Comparison of ENCODE assay signal across 33 cellular contexts in the genomic region with DNA sequence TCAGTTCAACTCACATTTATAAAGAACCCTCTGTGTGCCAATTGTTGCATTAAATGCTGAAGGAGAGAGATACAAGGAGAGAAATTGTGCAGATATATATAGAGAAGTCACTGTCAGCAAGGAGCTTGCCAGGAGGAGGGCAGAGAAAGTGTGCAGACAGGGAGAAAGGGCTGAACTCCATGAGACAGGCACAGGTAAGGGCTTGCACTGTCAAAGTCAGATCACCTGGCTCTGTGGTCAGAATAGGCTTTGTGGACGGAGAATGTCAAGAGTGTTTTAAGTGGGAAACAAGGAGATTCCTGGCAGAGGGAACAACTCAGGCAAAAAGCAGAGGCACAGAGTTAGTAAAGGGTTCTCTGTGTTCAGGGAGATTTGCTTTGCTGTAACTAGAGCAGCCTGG.
DNase-seq lines count a peak whose midpoint lies in the region; ATAC-seq, FAIRE-seq and TF ChIP-seq lines count a peak whose summit lies in the region.
"Had no signal": no experiment of that assay in that cellular context is flagged by ENCODE, and none has a peak within 500 bp of the region (broad histone marks: within the 10 kb centered on the region; RNA-seq: fewer than 3 reads in every experiment).

No MANE protein-coding gene starts in this region.

- no peak overlapping the region for H3K14ac ChIP-seq in H9 (ENCODE audit: insufficient read depth, low read length)

- H3K79me2 ChIP-seq in H9 (ENCODE audit: insufficient read depth, low read length): no peaks in the 10 kb centered on the region

- no peak for FAIRE-seq in bronchial epithelial cell (lab: Jason Lieb, UNC)

- no CpG with 5 or more reads among the region's 1 CpG for WGBS in H9 (ENCODE audit: extremely low coverage, insufficient read length, low lambda C conversion rate)

- DNase-seq in H9 (no peak), NCI-H2029 (lab: John Stamatoyannopoulos, UW) (peak; percentile 60), bronchial epithelial cell (ENCODE audit: low read depth) (peak; percentile 6), EL (no peak)
- DNase-seq in stimulated activated effector memory CD8-positive, alpha-beta T cell treated with anti-CD3 and anti-CD28 coated beads, Interleukin-12 subunit alpha, Interleukin-12 subunit beta, amount 100 ng/mL, for 72 hours (ENCODE audit: low spot score in 2 of 2): no peak
- no peak for DNase-seq in stimulated activated CD4-positive, alpha-beta T cell treated with anti-CD3 and anti-CD28 coated beads, Interleukin-4, amount 100 ng/mL, for 4 hours
- DNase-seq: activated CD4-positive, alpha-beta T cell treated with anti-CD3 and anti-CD28 coated beads, Interleukin-2, amount 10 ng/mL, durations not matched to agents 24 days and 14 days; activated CD8-positive, alpha-beta memory T cell treated with anti-CD3 and anti-CD28 coated beads for 24 hours; activated T-cell treated with anti-CD3 and anti-CD28 coated beads for 4 hours; amniotic stem cell; CD8-positive, alpha-beta memory T cell; DMS 273 treated with DMSO at 0.1 percent for 48 hours; effector CD8-positive, alpha-beta T cell; GOT3; HFFc6; left colon; mesendoderm; NCI-H1048; NCI-H1694 treated with DMSO at 0.1 percent for 48 hours; NCI-H82; posterior cingulate gyrus; RPMI8226; T-cell had no signal

- H3K36me3 Mint-ChIP-seq in H9 (ENCODE audit: insufficient read depth in 1 of 3, low read depth in 3 of 3): no peaks in the 10 kb centered on the region
- H3K36me3 Mint-ChIP-seq in stimulated activated effector memory CD8-positive, alpha-beta T cell treated with anti-CD3 and anti-CD28 coated beads, Interleukin-12 subunit alpha, Interleukin-12 subunit beta, amount 100 ng/mL, for 72 hours: no peaks in the 10 kb centered on the region
- H3K36me3 Mint-ChIP-seq: WTC11 had no signal

- H3K36me3 ChIP-seq in bronchial epithelial cell (ENCODE audit: control insufficient read depth, insufficient read depth, low read length): peaks cover 2% of the 10 kb centered on the region

- no peaks in the 10 kb centered on the region; a peak in 1 of 5 replicates for H3K9me3 Mint-ChIP-seq in H9
- H3K9me3 Mint-ChIP-seq in stimulated activated effector memory CD8-positive, alpha-beta T cell treated with anti-CD3 and anti-CD28 coated beads, Interleukin-12 subunit alpha, Interleukin-12 subunit beta, amount 100 ng/mL, for 72 hours: no peaks in the 10 kb centered on the region
- H3K9me3 Mint-ChIP-seq: activated CD4-positive, alpha-beta T cell treated with anti-CD3 and anti-CD28 coated beads, Interleukin-2, amount 10 ng/mL, durations not matched to agents 24 days and 14 days; activated naive CD4-positive, alpha-beta T cell treated with anti-CD3 and anti-CD28 coated beads, Interleukin-2, amount 50 U/mL, for 24 hours; activated T-helper 2 cell treated with anti-CD3 and anti-CD28 coated beads, Interferon-gamma antibody, Interleukin-2, Interleukin-4, amounts not matched to agents 10 μg/mL and 5 μg/mL and 100 μg/mL, durations not matched to agents 14 hours and 24 hours and 36 hours; brain; CD8-positive, alpha-beta memory T cell; HFFc6; neural crest cell; stimulated activated naive CD8-positive, alpha-beta T cell treated with anti-CD3 and anti-CD28 coated beads, Interleukin-15, Interleukin-2, amounts not matched to agents 100 ng/mL and 50 ng/mL, for 24 hours; T-cell; WTC11 had no signal

- H3K27ac Mint-ChIP-seq in H9: peak overlapping the region in 2 of 3 experiments; percentile 32 to 46; a peak in 1 of 7 replicates
- peak overlapping the region; percentile 3 for H3K27ac Mint-ChIP-seq in stimulated activated effector memory CD8-positive, alpha-beta T cell treated with anti-CD3 and anti-CD28 coated beads, Interleukin-12 subunit alpha, Interleukin-12 subunit beta, amount 100 ng/mL, for 72 hours
- H3K27ac Mint-ChIP-seq: activated CD4-positive, alpha-beta T cell treated with anti-CD3 and anti-CD28 coated beads, Interleukin-2, amount 10 ng/mL, durations not matched to agents 24 days and 14 days; activated naive CD4-positive, alpha-beta T cell treated with anti-CD3 and anti-CD28 coated beads, Interleukin-2, amount 50 U/mL, for 24 hours; activated T-helper 2 cell treated with anti-CD3 and anti-CD28 coated beads, Interferon-gamma antibody, Interleukin-2, Interleukin-4, amounts not matched to agents 10 μg/mL and 5 μg/mL and 100 μg/mL, durations not matched to agents 14 hours and 24 hours and 36 hours; HFFc6; stimulated activated naive CD8-positive, alpha-beta T cell treated with anti-CD3 and anti-CD28 coated beads, Interleukin-15, Interleukin-2, amounts not matched to agents 100 ng/mL and 50 ng/mL, for 24 hours; T-cell; WTC11 had no signal

- no peak overlapping the region for H2BK5ac ChIP-seq in H9 (ENCODE audit: insufficient read length, low read length)

- H4K8ac ChIP-seq in H9 (replicated peaks; ENCODE audit: insufficient read length, low read depth, low read length): no peak overlapping the region

- no peak overlapping the region for H2AFZ ChIP-seq in H9 (ENCODE audit: low read length)

- no peaks in the 10 kb centered on the region for H3K27me3 Mint-ChIP-seq in H9 (ENCODE audit: low read depth)
- H3K27me3 Mint-ChIP-seq: activated CD4-positive, alpha-beta T cell treated with anti-CD3 and anti-CD28 coated beads, Interleukin-2, amount 10 ng/mL, durations not matched to agents 24 days and 14 days; activated naive CD4-positive, alpha-beta T cell treated with anti-CD3 and anti-CD28 coated beads, Interleukin-2, amount 50 U/mL, for 24 hours; CD8-positive, alpha-beta memory T cell; stimulated activated naive CD8-positive, alpha-beta T cell treated with anti-CD3 and anti-CD28 coated beads, Interleukin-15, Interleukin-2, amounts not matched to agents 100 ng/mL and 50 ng/mL, for 24 hours; T-cell had no signal

- H3T11ph ChIP-seq in H9 (ENCODE audit: low read length): no peak overlapping the region

- no peak overlapping the region for H3K9ac ChIP-seq in H9 (ENCODE audit: extremely low read depth, insufficient read length, low read length)

- no peak overlapping the region for H2BK12ac ChIP-seq in H9 (ENCODE audit: insufficient read length, low read depth, low read length)

- no peaks in the 10 kb centered on the region for H3K4me1 Mint-ChIP-seq in H9
- no peaks in the 10 kb centered on the region for H3K4me1 Mint-ChIP-seq in stimulated activated effector memory CD8-positive, alpha-beta T cell treated with anti-CD3 and anti-CD28 coated beads, Interleukin-12 subunit alpha, Interleukin-12 subunit beta, amount 100 ng/mL, for 72 hours
- H3K4me1 Mint-ChIP-seq: activated CD4-positive, alpha-beta T cell treated with anti-CD3 and anti-CD28 coated beads, Interleukin-2, amount 10 ng/mL, durations not matched to agents 24 days and 14 days; activated naive CD4-positive, alpha-beta T cell treated with anti-CD3 and anti-CD28 coated beads, Interleukin-2, amount 50 U/mL, for 24 hours; CD8-positive, alpha-beta memory T cell; T-cell; WTC11 had no signal

- no peak overlapping the region for H3K4me3 Mint-ChIP-seq in H9
- H3K4me3 Mint-ChIP-seq in stimulated activated effector memory CD8-positive, alpha-beta T cell treated with anti-CD3 and anti-CD28 coated beads, Interleukin-12 subunit alpha, Interleukin-12 subunit beta, amount 100 ng/mL, for 72 hours: no peak overlapping the region
- H3K4me3 Mint-ChIP-seq: activated CD4-positive, alpha-beta T cell treated with anti-CD3 and anti-CD28 coated beads, Interleukin-2, amount 10 ng/mL, durations not matched to agents 24 days and 14 days; activated naive CD4-positive, alpha-beta T cell treated with anti-CD3 and anti-CD28 coated beads, Interleukin-2, amount 50 U/mL, for 24 hours; brain; CD8-positive, alpha-beta memory T cell; HFFc6; neural crest cell; stimulated activated naive CD8-positive, alpha-beta T cell treated with anti-CD3 and anti-CD28 coated beads, Interleukin-15, Interleukin-2, amounts not matched to agents 100 ng/mL and 50 ng/mL, for 24 hours; T-cell; WTC11 had no signal

- no peak overlapping the region for H3K27ac ChIP-seq in H9 (ENCODE audit: insufficient read length, low read depth, low read length)
- H3K27ac ChIP-seq: right atrium auricular region had no signal

- H2BK15ac ChIP-seq in H9 (ENCODE audit: low read depth, low read length): no peak overlapping the region

- ATAC-seq in stimulated activated effector memory CD8-positive, alpha-beta T cell treated with anti-CD3 and anti-CD28 coated beads, Interleukin-12 subunit alpha, Interleukin-12 subunit beta, amount 100 ng/mL, for 72 hours: no peak
- ATAC-seq in GM18505 (IDR thresholded peaks at IDR 0.05; ENCODE audit: unreplicated experiment): no peak
- ATAC-seq: T-cell, WTC11 had no signal

- H3K9me3 ChIP-seq in H9 (ENCODE audit: control insufficient read depth, low read depth, low read length): no peaks in the 10 kb centered on the region
- H3K9me3 ChIP-seq: right atrium auricular region, thoracic aorta had no signal

- no peaks in the 10 kb centered on the region for H3K79me1 ChIP-seq in H9 (ENCODE audit: insufficient read depth, low read depth, low read length, poor library complexity, severe bottlenecking)

- no peak overlapping the region for H4K91ac ChIP-seq in H9 (ENCODE audit: insufficient read length, low read depth, low read length)

- H3K18ac ChIP-seq in H9 (ENCODE audit: insufficient read length, low read depth, low read length): no peak overlapping the region

- no peak overlapping the region for H2BK120ac ChIP-seq in H9 (ENCODE audit: low read depth, low read length, poor library complexity, severe bottlenecking)

- no peak overlapping the region for H4K5ac ChIP-seq in H9 (ENCODE audit: insufficient read length, low read depth, low read length)

- no peak for TF ChIP-seq CTCF in H9 (conservative IDR thresholded peaks at IDR 0.05)
- TF ChIP-seq CTCF in bronchial epithelial cell (IDR thresholded peaks at IDR 0.05; ENCODE audit: insufficient read depth, low read length, severe bottlenecking): no peak

- no peak overlapping the region for H2AK5ac ChIP-seq in H9 (ENCODE audit: insufficient read length, low read length)

- no peak for TF ChIP-seq POLR2A in GM18505 (IDR thresholded peaks at IDR 0.05; ENCODE audit: borderline replicate concordance, extremely low read depth, insufficient read depth, insufficient read length)

- H3K23me2 ChIP-seq in H9 (ENCODE audit: insufficient read length, low read depth, low read length, poor library complexity, severe bottlenecking): no peaks in the 10 kb centered on the region

- H3K27me3 ChIP-seq in H9 (ENCODE audit: insufficient read depth, low read length): no peaks in the 10 kb centered on the region
- H3K27me3 ChIP-seq in bronchial epithelial cell (ENCODE audit: control insufficient read depth, insufficient read depth, low read length): no peaks in the 10 kb centered on the region
- H3K27me3 ChIP-seq: right atrium auricular region had no signal

- no peak overlapping the region for H3K23ac ChIP-seq in H9 (ENCODE audit: insufficient read length, low read depth, low read length)

- H4K20me1 ChIP-seq in H9 (ENCODE audit: control insufficient read depth, insufficient read depth, insufficient read length): no peaks in the 10 kb centered on the region

- H3K4me2 ChIP-seq in H9 (ENCODE audit: insufficient read depth, insufficient read length, low read length): no peak overlapping the region
- H3K4me2 ChIP-seq: smooth muscle cell had no signal

- no peaks in the 10 kb centered on the region for H3K4me1 ChIP-seq in H9 (ENCODE audit: insufficient read depth, low read length)
- H3K4me1 ChIP-seq: right atrium auricular region had no signal

- no peak overlapping the region for H3K4ac ChIP-seq in H9 (ENCODE audit: low read depth, low read length)

- H2BK20ac ChIP-seq in H9 (ENCODE audit: low read depth, low read length, poor library complexity, severe bottlenecking): no peak overlapping the region

- H3K56ac ChIP-seq in H9 (ENCODE audit: insufficient read length, low read depth, low read length): no peak overlapping the region

- H3K4me3 ChIP-seq in bronchial epithelial cell (ENCODE audit: low read depth, low read length): no peak overlapping the region
- H3K4me3 ChIP-seq: right atrium auricular region, smooth muscle cell, thoracic aorta had no signal

Comparison
In these comparisons a context has a peak if more than half of its experiments do, and no peak if none do; other contexts are left out.
1. DNase-seq: peak in NCI-H2029 (single experiment) and bronchial epithelial cell (single experiment); none in H9 (single experiment), stimulated activated effector memory CD8-positive, alpha-beta T cell treated with anti-CD3 and anti-CD28 coated beads, Interleukin-12 subunit alpha, Interleukin-12 subunit beta, amount 100 ng/mL, for 72 hours (0 of 2), stimulated activated CD4-positive, alpha-beta T cell treated with anti-CD3 and anti-CD28 coated beads, Interleukin-4, amount 100 ng/mL, for 4 hours (0 of 2) and EL (single experiment).